40 cellular contexts compared by ENCODE assay signal in genomic region chr5:62100201-62100600, GRCh38.
"Had no signal": no experiment of that assay in that cellular context is flagged by ENCODE, and none has a peak within 500 bp of the region (broad histone marks: within the 10 kb centered on the region; RNA-seq: fewer than 3 reads in every experiment).

No MANE protein-coding gene starts in this region.

- H3K4me3 ChIP-seq: Peyer's patch had no signal

- H3K4me2 ChIP-seq: KMS-11 had no signal

- H3K4me1 ChIP-seq: Peyer's patch had no signal

- DNase-seq: activated CD4-positive, alpha-beta memory T cell treated with anti-CD3 and anti-CD28 coated beads, Interleukin-2, amount 10 ng/mL, durations not matched to agents 7 days and 5 days; activated CD4-positive, alpha-beta T cell treated with anti-CD3 and anti-CD28 coated beads for 1 hour; activated CD4-positive, alpha-beta T cell treated with anti-CD3 and anti-CD28 coated beads for 48 hours; activated CD4-positive, CD25-positive, alpha-beta regulatory T cell; activated CD8-positive, alpha-beta memory T cell treated with anti-CD3 and anti-CD28 coated beads for 24 hours; activated CD8-positive, alpha-beta memory T cell treated with anti-CD3 and anti-CD28 coated beads, Interleukin-2, amount 10 ng/mL, durations not matched to agents 7 days and 5 days; activated CD8-positive, alpha-beta memory T cell treated with anti-CD3 and anti-CD28 coated beads, Interleukin-2, amount 50 U/mL, for 48 hours; activated effector memory CD4-positive, alpha-beta T cell treated with anti-CD3 and anti-CD28 coated beads, Interleukin-2, amount 50 U/mL, for 16 hours; activated naive CD4-positive, alpha-beta T cell; activated naive CD4-positive, alpha-beta T cell treated with anti-CD3 and anti-CD28 coated beads, Interleukin-2, amount 50 U/mL, for 16 hours; activated naive CD8-positive, alpha-beta T cell treated with anti-CD3 and anti-CD28 coated beads for 36 hours; activated T-cell treated with anti-CD3 and anti-CD28 coated beads, Interleukin-2, amount 50 U/mL, for 48 hours; amniotic stem cell; aorta; brain microvascular endothelial cell; caudate nucleus; cerebellar nuclear complex; NCI-H1092 treated with DMSO at 0.1 percent for 48 hours; NCI-H1417; NCI-H146; NCI-H187; NCI-H2029 treated with DMSO at 0.1 percent for 48 hours; NCI-H2107; NCI-H2171; NCI-H2227 treated with DMSO at 0.1 percent for 48 hours; NCI-H446; NCI-H510A treated with DMSO at 0.1 percent for 48 hours; NCI-H526 treated with DMSO at 0.1 percent for 48 hours; NCI-H82; NK-92 treated with Interleukin-12 subunit alpha and Interleukin-12 subunit beta, amount 100 ng/mL, for 24 hours; PC-3; Peyer's patch; Right ventricle myocardium superior; RPMI8226; SW 1271; T-helper 1 cell; T-helper 2 cell; T-helper 9 cell; WERI-Rb-1 had no signal

- H3K27me3 ChIP-seq: brain microvascular endothelial cell, Peyer's patch had no signal

- H3K9ac ChIP-seq: KMS-11 had no signal

- H3K9me3 ChIP-seq: Peyer's patch had no signal

- H3K27ac ChIP-seq: brain microvascular endothelial cell, KMS-11, Peyer's patch, WERI-Rb-1 had no signal

- H3K36me3 ChIP-seq: brain microvascular endothelial cell, Peyer's patch, WERI-Rb-1 had no signal
